ENCODE assay signal across 11 cellular contexts in genomic region chr14:36207500-36207899, GRCh38. TPM values are rescaled to one million over a fixed set of nuclear protein-coding genes. Genes with fewer than 3 reads are reported as not detected.
A peak's percentile ranks its signal among the peaks of the same experiment; 100 is the strongest.
DNase-seq lines count a peak whose midpoint lies in the region; ATAC-seq and TF ChIP-seq lines count a peak whose summit lies in the region.
"Had no signal": no experiment of that assay in that cellular context is flagged by ENCODE, and none has a peak within 500 bp of the region (broad histone marks: within the 10 kb centered on the region; RNA-seq: fewer than 3 reads in every experiment).

No MANE protein-coding gene starts in this region.

- CTCF ChIA-PET in BJ (lab: Yijun Ruan, JAX), result interaction anchor here (0.6 to 1.3 kb wide), 2 partner anchors 25 to 166 kb away, joined by 3 read pairs; no protein-coding TSS in a partner anchor
- CTCF ChIA-PET in RWPE1 (lab: Yijun Ruan, JAX), result interaction anchor here (0.5 to 2.3 kb wide), 2 partner anchors 167 to 449 kb away, joined by 3 to 9 read pairs; no protein-coding TSS in a partner anchor

- no peak overlapping the region for H3K27ac Mint-ChIP-seq in stimulated activated naive B cell treated with anti-CD40 and anti-IgM and Interleukin-4, amounts not matched to agents 10 μg/mL and 1 μg/mL and 100 μg/mL, for 72 hours

- intact Hi-C loops in left colon (cut with DNase I, micrococcal nuclease), result loop anchor here in 1 of 2 donors (10.0 kb wide), 1 partner anchor 167 kb away; no protein-coding TSS in a partner anchor
- intact Hi-C loops in ascending aorta (cut with DNase I), result no loop called here

- H3K4me1 Mint-ChIP-seq in stimulated activated naive B cell treated with anti-CD40 and anti-IgM and Interleukin-4, amounts not matched to agents 10 μg/mL and 1 μg/mL and 100 μg/mL, for 72 hours, result no peaks in the 10 kb centered on the region

- DNase-seq in BJ (ENCODE audit: low read depth) (no peak), RWPE1 (ENCODE audit: low spot score) (no peak), left colon (no peak), ascending aorta (ENCODE audit: low spot score in 2 of 2) (no peak)
- DNase-seq in stimulated activated naive B cell treated with anti-CD40 and anti-IgM and Interleukin-4, amounts not matched to agents 10 μg/mL and 1 μg/mL and 100 μg/mL, for 72 hours, result no peak
- DNase-seq: activated CD8-positive, alpha-beta memory T cell treated with anti-CD3 and anti-CD28 coated beads, Interleukin-2, amount 50 U/mL, for 4 hours had no signal

- no peaks in the 10 kb centered on the region for H3K4me1 ChIP-seq in ascending aorta
- H3K4me1 ChIP-seq: HAP-1 had no signal

- POLR2A ChIA-PET in BJ (lab: Charles Lee) (no interaction called here), RWPE1 (lab: Yijun Ruan, JAX; ENCODE audit: low non-redundant PET) (no interaction called here)

- H3K27me3 Mint-ChIP-seq in stimulated activated naive B cell treated with anti-CD40 and anti-IgM and Interleukin-4, amounts not matched to agents 10 μg/mL and 1 μg/mL and 100 μg/mL, for 72 hours, result no peaks in the 10 kb centered on the region

- H3K27me3 ChIP-seq in BJ (ENCODE audit: control insufficient read depth, insufficient read depth, low read length) (no peaks in the 10 kb centered on the region), ascending aorta (no peaks in the 10 kb centered on the region)

- H3K27ac ChIP-seq in RWPE1, result no peak overlapping the region
- no peak overlapping the region for H3K27ac ChIP-seq in ascending aorta

- peaks cover 4% of the 10 kb centered on the region in 2 donors for H3K9me3 Mint-ChIP-seq in stimulated activated naive B cell treated with anti-CD40 and anti-IgM and Interleukin-4, amounts not matched to agents 10 μg/mL and 1 μg/mL and 100 μg/mL, for 72 hours

- H3K4me3 ChIP-seq in BJ (ENCODE audit: low read depth, low read length) (no peak overlapping the region), ascending aorta (no peak overlapping the region)
- H3K4me3 ChIP-seq: HAP-1 had no signal

- TF ChIP-seq EP300 in Ishikawa (IDR thresholded peaks at IDR 0.05; ENCODE audit: borderline replicate concordance), result no peak

- H3K4me3 Mint-ChIP-seq in stimulated activated naive B cell treated with anti-CD40 and anti-IgM and Interleukin-4, amounts not matched to agents 10 μg/mL and 1 μg/mL and 100 μg/mL, for 72 hours, result no peak overlapping the region

- TF ChIP-seq CTCF in BJ (IDR thresholded peaks at IDR 0.05; ENCODE audit: insufficient read depth, low read depth, low read length) (peak; percentile 18; the same call in 1 of the 2 replicates), RWPE1 (conservative IDR thresholded peaks at IDR 0.05; ENCODE audit: low read depth) (peak; percentile 35), ascending aorta (IDR thresholded peaks at IDR 0.05) (peak in 1 of 3 experiments; percentile 27)

- no peaks in the 10 kb centered on the region for H3K36me3 Mint-ChIP-seq in stimulated activated naive B cell treated with anti-CD40 and anti-IgM and Interleukin-4, amounts not matched to agents 10 μg/mL and 1 μg/mL and 100 μg/mL, for 72 hours

- ATAC-seq in left colon (peak; percentile 83), GM18517 (IDR thresholded peaks at IDR 0.05; ENCODE audit: unreplicated experiment) (no peak), GM21825 (IDR thresholded peaks at IDR 0.05; ENCODE audit: unreplicated experiment) (no peak)
- ATAC-seq in stimulated activated naive B cell treated with anti-CD40 and anti-IgM and Interleukin-4, amounts not matched to agents 10 μg/mL and 1 μg/mL and 100 μg/mL, for 72 hours (replicated peaks), result no peak

- peak; percentile 60 for TF ChIP-seq RAD21 in Ishikawa (IDR thresholded peaks at IDR 0.05; ENCODE audit: low read depth)

- no peaks in the 10 kb centered on the region for H3K9me3 ChIP-seq in ascending aorta
- H3K9me3 ChIP-seq: HAP-1 had no signal

- H3K36me3 ChIP-seq in BJ (ENCODE audit: control insufficient read depth, insufficient read depth, low read length), result no peaks in the 10 kb centered on the region
- no peaks in the 10 kb centered on the region for H3K36me3 ChIP-seq in ascending aorta
- H3K36me3 ChIP-seq: HAP-1 had no signal

TF ChIP-seq in Ishikawa, 13 proteins besides CTCF, POLR2A, EP300 and RAD21:
- TF ChIP-seq USF1 (IDR thresholded peaks at IDR 0.05) (no peak), TCF12 (IDR thresholded peaks at IDR 0.05; ENCODE audit: low read depth) (no peak), EGR1 (IDR thresholded peaks at IDR 0.05) (no peak), ZBTB7A (IDR thresholded peaks at IDR 0.05; ENCODE audit: low read depth) (no peak), NFIC (IDR thresholded peaks at IDR 0.05) (no peak), TEAD4 (IDR thresholded peaks at IDR 0.05) (no peak)

RNA-seq across cellular contexts. Expression of gene PTCSC3, which starts 31.0 kb away (rescaled TPM):
- not detected in 2 replicates for polyA plus RNA-seq in BJ (2011; rRNA removed)
- polyA minus RNA-seq in BJ (2011; rRNA and poly(A)+ RNA removed), result not detected in 2 replicates
- total RNA-seq in left colon, result not detected
- total RNA-seq in ascending aorta, result not detected
- total RNA-seq: endothelial cell of umbilical vein had no signal
- polyA plus RNA-seq: endothelial cell of umbilical vein had no signal
